ENCODE assay signal across 14 cellular contexts in genomic region chr7:131147604-131148003, GRCh38.
"Had no signal": no experiment of that assay in that cellular context is flagged by ENCODE, and none has a peak within 500 bp of the region (broad histone marks: within the 10 kb centered on the region; RNA-seq: fewer than 3 reads in every experiment).

No MANE protein-coding gene starts in this region.

- DNase-seq: activated CD4-positive, alpha-beta memory T cell treated with anti-CD3 and anti-CD28 coated beads, Interleukin-2, amount 10 ng/mL, durations not matched to agents 7 days and 5 days; activated CD4-positive, alpha-beta T cell treated with anti-CD3 and anti-CD28 coated beads for 48 hours; activated CD4-positive, CD25-positive, alpha-beta regulatory T cell; activated CD8-positive, alpha-beta memory T cell treated with anti-CD3 and anti-CD28 coated beads, Interleukin-2, amount 10 ng/mL, durations not matched to agents 7 days and 5 days; activated naive CD8-positive, alpha-beta T cell treated with anti-CD3 and anti-CD28 coated beads for 36 hours; central memory CD4-positive, alpha-beta T cell; heart left ventricle; left lung; mammary epithelial cell; stimulated activated CD4-positive, alpha-beta T cell treated with anti-CD3 and anti-CD28 coated beads, Interleukin-2, amount 100 ng/mL, for 24 hours; stimulated activated naive CD8-positive, alpha-beta T cell treated with anti-CD3 and anti-CD28 coated beads, Interleukin-15, Interleukin-2, amounts not matched to agents 100 U/mL and 50 U/mL, for 24 hours; substantia nigra; SW 1271; trophoblast cell had no signal

- ATAC-seq: activated CD8-positive, alpha-beta memory T cell treated with anti-CD3 and anti-CD28 coated beads, Interleukin-2, amount 10 ng/mL, durations not matched to agents 7 days and 5 days; left lung; stimulated activated naive CD8-positive, alpha-beta T cell treated with anti-CD3 and anti-CD28 coated beads, Interleukin-15, Interleukin-2, amounts not matched to agents 100 U/mL and 50 U/mL, for 24 hours had no signal
